ENCODE assay signal across 23 cellular contexts in the genomic region with DNA sequence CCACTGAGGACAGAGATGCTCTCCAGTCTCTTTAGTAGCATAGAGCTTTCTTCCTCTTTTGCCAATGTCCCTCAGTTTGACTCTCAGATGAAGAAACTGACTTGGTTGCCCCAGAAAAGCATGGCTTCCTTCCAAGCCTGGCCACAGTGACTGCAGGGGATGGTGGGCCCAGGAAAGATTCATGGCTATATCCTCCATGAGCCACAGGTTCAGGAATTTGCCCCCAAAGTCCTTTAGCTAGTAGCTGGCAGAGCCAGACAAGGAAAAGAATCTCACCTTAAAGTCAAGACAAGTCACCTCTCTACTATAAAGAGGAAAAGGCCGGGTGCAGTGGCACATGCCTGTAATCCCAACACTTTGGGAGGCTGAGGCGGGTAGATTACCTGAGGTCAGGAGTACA.
"Had no signal": no experiment of that assay in that cellular context is flagged by ENCODE, and none has a peak within 500 bp of the region (broad histone marks: within the 10 kb centered on the region; RNA-seq: fewer than 3 reads in every experiment).

No MANE protein-coding gene starts in this region.

- H3K36me3 Mint-ChIP-seq: activated naive CD8-positive, alpha-beta T cell treated with anti-CD3 and anti-CD28 coated beads, Interleukin-2, amount 10 ng/mL, durations not matched to agents 7 days and 5 days; stimulated activated effector memory CD8-positive, alpha-beta T cell treated with anti-CD3 and anti-CD28 coated beads, Interleukin-12 subunit alpha, Interleukin-12 subunit beta, amount 100 ng/mL, for 72 hours had no signal

- H3K4me3 Mint-ChIP-seq: activated CD4-positive, alpha-beta memory T cell treated with anti-CD3 and anti-CD28 coated beads for 36 hours; activated naive CD8-positive, alpha-beta T cell treated with anti-CD3 and anti-CD28 coated beads, Interleukin-2, amount 10 ng/mL, durations not matched to agents 7 days and 5 days; activated T-helper 17 cell treated with anti-CD3 and anti-CD28 coated beads, Interleukin-2, amount 50 U/mL, for 72 hours; brain; central memory CD8-positive, alpha-beta T cell; neural crest cell; stimulated activated effector memory CD8-positive, alpha-beta T cell treated with anti-CD3 and anti-CD28 coated beads, Interleukin-12 subunit alpha, Interleukin-12 subunit beta, amount 100 ng/mL, for 72 hours had no signal

- H3K27me3 Mint-ChIP-seq: activated CD4-positive, alpha-beta memory T cell treated with anti-CD3 and anti-CD28 coated beads for 36 hours; activated T-helper 17 cell treated with anti-CD3 and anti-CD28 coated beads, Interleukin-2, amount 50 U/mL, for 72 hours; central memory CD8-positive, alpha-beta T cell had no signal

- ATAC-seq: activated T-helper 17 cell treated with anti-CD3 and anti-CD28 coated beads, Interleukin-2, amount 50 U/mL, for 72 hours; gastrocnemius medialis; left lung; psoas muscle; right cardiac atrium; stimulated activated effector memory CD8-positive, alpha-beta T cell treated with anti-CD3 and anti-CD28 coated beads, Interleukin-12 subunit alpha, Interleukin-12 subunit beta, amount 100 ng/mL, for 72 hours had no signal

- H3K9me3 ChIP-seq: colonic mucosa, gastrocnemius medialis, left lung, ovary, psoas muscle, stomach, vagina had no signal

- H3K27me3 ChIP-seq: colonic mucosa, gastrocnemius medialis, left lung, ovary, stomach, vagina had no signal

- H3K27ac ChIP-seq: colonic mucosa, gastrocnemius medialis, left lung, ovary, psoas muscle, skin epidermis, stomach, vagina had no signal

- H3K9me3 Mint-ChIP-seq: activated CD4-positive, alpha-beta memory T cell treated with anti-CD3 and anti-CD28 coated beads for 36 hours; activated naive CD8-positive, alpha-beta T cell treated with anti-CD3 and anti-CD28 coated beads, Interleukin-2, amount 10 ng/mL, durations not matched to agents 7 days and 5 days; activated T-helper 17 cell treated with anti-CD3 and anti-CD28 coated beads, Interleukin-2, amount 50 U/mL, for 72 hours; brain; central memory CD8-positive, alpha-beta T cell; neural crest cell; stimulated activated effector memory CD8-positive, alpha-beta T cell treated with anti-CD3 and anti-CD28 coated beads, Interleukin-12 subunit alpha, Interleukin-12 subunit beta, amount 100 ng/mL, for 72 hours had no signal

- H3K36me3 ChIP-seq: colonic mucosa, gastrocnemius medialis, ovary, vagina had no signal

- H3K4me3 ChIP-seq: colonic mucosa, gastrocnemius medialis, left lung, ovary, psoas muscle, skin epidermis, stomach, vagina had no signal

- DNase-seq: activated CD4-positive, alpha-beta memory T cell treated with anti-CD3 and anti-CD28 coated beads for 36 hours; activated naive CD4-positive, alpha-beta T cell treated with Interleukin-2 at 50 U/mL for 16 hours; activated naive CD8-positive, alpha-beta T cell treated with anti-CD3 and anti-CD28 coated beads, Interleukin-2, amount 10 ng/mL, durations not matched to agents 7 days and 5 days; amygdala; colonic mucosa; erythroblast; gastrocnemius medialis; head of caudate nucleus; left lung; ovary; psoas muscle; right cardiac atrium; stimulated activated CD4-positive, alpha-beta T cell treated with anti-CD3 and anti-CD28 coated beads, Interleukin-15, amount 100 ng/mL, for 24 hours; stimulated activated CD4-positive, alpha-beta T cell treated with anti-CD3 and anti-CD28 coated beads, Interleukin-2, amount 100 ng/mL, for 48 hours; stomach; trophoblast cell had no signal

- H3K27ac Mint-ChIP-seq: activated CD4-positive, alpha-beta memory T cell treated with anti-CD3 and anti-CD28 coated beads for 36 hours; activated naive CD8-positive, alpha-beta T cell treated with anti-CD3 and anti-CD28 coated beads, Interleukin-2, amount 10 ng/mL, durations not matched to agents 7 days and 5 days; activated T-helper 17 cell treated with anti-CD3 and anti-CD28 coated beads, Interleukin-2, amount 50 U/mL, for 72 hours; brain; stimulated activated effector memory CD8-positive, alpha-beta T cell treated with anti-CD3 and anti-CD28 coated beads, Interleukin-12 subunit alpha, Interleukin-12 subunit beta, amount 100 ng/mL, for 72 hours had no signal
